1 cellular context compared by ENCODE assay signal in the genomic region with DNA sequence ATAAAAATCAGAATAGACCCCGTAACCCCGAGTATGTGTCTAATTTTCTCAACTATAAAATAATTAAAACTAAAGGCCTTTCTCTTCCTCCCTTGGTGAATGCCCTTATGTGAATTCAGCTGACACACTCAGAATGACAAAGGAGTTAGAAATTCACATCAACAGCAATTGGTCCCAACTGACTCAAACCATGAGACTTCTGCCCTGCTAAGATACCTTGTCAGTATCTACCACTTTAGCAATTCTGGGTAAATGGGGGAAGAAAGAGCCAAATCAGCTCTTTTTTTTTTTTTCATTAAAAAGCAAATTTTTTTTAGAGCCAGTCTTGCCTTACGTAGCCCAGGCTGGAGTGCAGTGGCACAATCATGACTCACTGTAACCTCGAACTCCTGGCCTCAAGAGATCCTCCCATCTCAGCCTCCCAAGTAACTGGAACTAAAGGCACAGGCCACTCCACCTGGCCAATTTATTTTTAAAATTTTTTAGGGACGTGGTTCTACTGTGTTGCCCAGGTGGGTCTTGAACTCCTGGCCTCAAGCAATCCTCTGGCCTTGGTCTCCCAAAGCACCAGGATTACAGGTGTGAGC.
TF ChIP-seq lines count a peak whose summit lies in the region.

No MANE protein-coding gene starts in this region.

TF ChIP-seq in WTC11, 78 proteins besides CTCF, POLR2A, EP300 and RAD21 (continued from another document):
- TF ChIP-seq, protein P1, sequence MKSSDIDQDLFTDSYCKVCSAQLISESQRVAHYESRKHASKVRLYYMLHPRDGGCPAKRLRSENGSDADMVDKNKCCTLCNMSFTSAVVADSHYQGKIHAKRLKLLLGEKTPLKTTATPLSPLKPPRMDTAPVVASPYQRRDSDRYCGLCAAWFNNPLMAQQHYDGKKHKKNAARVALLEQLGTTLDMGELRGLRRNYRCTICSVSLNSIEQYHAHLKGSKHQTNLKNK (CRISPR knock-in tag; IDR thresholded peaks at IDR 0.05): no peak
TF ChIP-seq in WTC11: peak in this region for 0.
